In the genomic region with DNA sequence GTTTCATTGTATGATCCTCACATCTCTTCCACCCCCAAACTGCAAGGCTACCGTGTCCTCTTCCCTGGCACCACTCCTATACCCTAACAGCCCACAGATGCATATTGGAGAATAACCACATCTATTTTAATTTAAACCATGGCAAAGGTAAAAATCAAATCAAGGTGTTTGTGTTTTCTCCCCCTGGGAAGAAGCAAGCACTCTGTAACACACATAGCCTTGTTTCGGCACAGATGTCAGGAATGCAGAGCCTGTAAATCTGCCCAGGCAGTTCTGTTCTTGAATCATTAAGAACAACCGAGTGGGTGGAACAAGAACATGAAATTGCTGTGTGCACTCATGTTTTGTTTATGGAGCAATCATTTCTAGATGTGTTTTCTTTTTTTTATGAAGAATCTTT, we compare ENCODE assay signal across 13 cellular contexts. TPM values are rescaled to one million over a fixed set of nuclear protein-coding genes. Genes with fewer than 3 reads are reported as not detected.
DNase-seq lines count a peak whose midpoint lies in the region; ATAC-seq lines count a peak whose summit lies in the region.
"Had no signal": no experiment of that assay in that cellular context is flagged by ENCODE, and none has a peak within 500 bp of the region (broad histone marks: within the 10 kb centered on the region; RNA-seq: fewer than 3 reads in every experiment).

No MANE protein-coding gene starts in this region.

- peak overlapping the region; percentile 12 for H3K9ac ChIP-seq in adipocyte (ENCODE audit: low read length)
- H3K9ac ChIP-seq: SK-N-SH had no signal

- peaks cover 26% of the 10 kb centered on the region for H3K4me1 ChIP-seq in adipocyte (ENCODE audit: control insufficient read depth, insufficient read depth, low read length)
- H3K4me1 ChIP-seq: thyroid gland had no signal

- no peaks in the 10 kb centered on the region for H3K9me3 ChIP-seq in adipocyte (ENCODE audit: control insufficient read depth, low read length)
- H3K9me3 ChIP-seq: MG63, ovary, SK-N-SH, thyroid gland had no signal

- DNase-seq in DMS 273 (lab: John Stamatoyannopoulos, UW; ENCODE audit: unreplicated experiment) (peak; percentile 70), adipocyte (ENCODE audit: low read depth) (peak; percentile 65), fibroblast of the conjunctiva (ENCODE audit: low read depth) (peak; percentile 8), renal cortical epithelial cell (ENCODE audit: low read depth) (peak; percentile 77), activated T-cell treated with anti-CD3 and anti-CD28 coated beads for 4 hours (no peak), SIG-M5 treated with dmso at 0.1 percent for 504 hours (lab: John Stamatoyannopoulos, UW; ENCODE audit: unreplicated experiment) (no peak)
- DNase-seq: activated naive CD4-positive, alpha-beta T cell treated with Interleukin-2 at 50 U/mL for 16 hours; MG63; ovary; SK-N-SH; thyroid gland had no signal

- H3K4me3 ChIP-seq in adipocyte (ENCODE audit: low read length): peak overlapping the region; percentile 26
- H3K4me3 ChIP-seq: MG63, ovary, thyroid gland had no signal

- ATAC-seq in GM18498 (IDR thresholded peaks at IDR 0.05; ENCODE audit: unreplicated experiment) (no peak), HG02870 (IDR thresholded peaks at IDR 0.05; ENCODE audit: unreplicated experiment) (no peak)

- H3K27me3 ChIP-seq in adipocyte (replicated peaks; ENCODE audit: control insufficient read depth, insufficient read depth, low read length): no peaks in the 10 kb centered on the region
- H3K27me3 ChIP-seq: MG63, ovary, thyroid gland had no signal

- H3K36me3 ChIP-seq in adipocyte (ENCODE audit: control insufficient read depth, insufficient read depth, low read length, severe bottlenecking): no peaks in the 10 kb centered on the region
- H3K36me3 ChIP-seq: MG63, ovary, thyroid gland had no signal

RNA-seq across cellular contexts. Expression of gene COX7A2L, which starts 6.8 kb away (rescaled TPM):
- 137 and 338 TPM in 2 replicates for total RNA-seq in renal cortical epithelial cell

Comparison
In these comparisons a context has a peak if more than half of its experiments do, and no peak if none do; other contexts are left out.
1. DNase-seq: peak in DMS 273 (single experiment), adipocyte (single experiment), fibroblast of the conjunctiva (single experiment) and renal cortical epithelial cell (single experiment); none in activated T-cell treated with anti-CD3 and anti-CD28 coated beads for 4 hours (single experiment) and SIG-M5 treated with dmso at 0.1 percent for 504 hours (single experiment).